Comparison of ENCODE assay signal across 4 cellular contexts in genomic region chr7:76560157-76560556, GRCh38. TPM values are rescaled to one million over a fixed set of nuclear protein-coding genes. Genes with fewer than 3 reads are reported as not detected.
"Had no signal": no experiment of that assay in that cellular context is flagged by ENCODE, and none has a peak within 500 bp of the region (broad histone marks: within the 10 kb centered on the region; RNA-seq: fewer than 3 reads in every experiment).

No MANE protein-coding gene starts in this region.

RNA-seq across cellular contexts. Expression of gene SPDYE16, which starts 17.1 kb away (rescaled TPM):
- total RNA-seq: smooth muscle cell, transverse colon, vagina had no signal
- polyA plus RNA-seq: naive thymus-derived CD8-positive, alpha-beta T cell; smooth muscle cell had no signal

RNA-seq across cellular contexts. Expression of gene UPK3B, which starts 49.8 kb away (rescaled TPM):
- total RNA-seq: smooth muscle cell had no signal
- polyA plus RNA-seq: naive thymus-derived CD8-positive, alpha-beta T cell; smooth muscle cell had no signal
